30 cellular contexts compared by ENCODE assay signal in genomic region chr4:32662803-32663202, GRCh38.
"Had no signal": no experiment of that assay in that cellular context is flagged by ENCODE, and none has a peak within 500 bp of the region (broad histone marks: within the 10 kb centered on the region; RNA-seq: fewer than 3 reads in every experiment).

No MANE protein-coding gene starts in this region.

- H3K27me3 ChIP-seq: esophagus squamous epithelium, gastroesophageal sphincter, heart right ventricle had no signal

- FAIRE-seq: astrocyte, colon, endothelial cell of umbilical vein had no signal

- ATAC-seq: activated CD4-positive, CD25-positive, alpha-beta regulatory T cell treated with anti-CD3 and anti-CD28 coated beads, Interleukin-2, amount 50 U/mL, for 24 hours; activated CD8-positive, alpha-beta T cell treated with anti-CD3 and anti-CD28 coated beads for 36 hours; activated T-cell treated with anti-CD3 and anti-CD28 coated beads, Interleukin-2, amount 50 U/mL, for 4 hours; activated T-helper 17 cell treated with anti-CD3 and anti-CD28 coated beads, Interleukin-2, amount 50 U/mL, for 72 hours; gastroesophageal sphincter; heart right ventricle; T-helper 17 cell had no signal

- DNase-seq: activated B cell treated with CpG ODN at 0.5 μM for 24 hours; activated CD4-positive, alpha-beta T cell treated with anti-CD3 and anti-CD28 coated beads for 48 hours; activated CD4-positive, alpha-beta T cell treated with anti-CD3 and anti-CD28 coated beads, Interleukin-2, amount 50 U/mL, for 1 hour; activated CD4-positive, alpha-beta T cell treated with anti-CD3 and anti-CD28 coated beads, Interleukin-2, amount 50 U/mL, for 48 hours; activated CD8-positive, alpha-beta memory T cell treated with anti-CD3 and anti-CD28 coated beads for 24 hours; activated CD8-positive, alpha-beta T cell treated with anti-CD3 and anti-CD28 coated beads for 36 hours; activated effector memory CD4-positive, alpha-beta T cell treated with Interleukin-2 at 50 U/mL for 16 hours; activated gamma-delta T cell treated with Interleukin-2 at 50 U/mL for 16 hours; activated naive CD4-positive, alpha-beta T cell treated with anti-CD3 and anti-CD28 coated beads, Interleukin-2, amount 50 U/mL, for 16 hours; activated naive CD4-positive, alpha-beta T cell treated with Interleukin-2 at 50 U/mL for 16 hours; activated T-cell treated with anti-CD3 and anti-CD28 coated beads, Interleukin-2, amount 50 U/mL, for 4 hours; amniotic stem cell; anterior cingulate cortex; caudate nucleus; cortex of kidney; dermis blood vessel endothelial cell; effector CD4-positive, alpha-beta T cell; esophagus squamous epithelium; foreskin melanocyte; heart right ventricle; T-helper 17 cell; T1000; WERI-Rb-1 had no signal

- H3K27ac ChIP-seq: epithelial cell of prostate, esophagus squamous epithelium, gastroesophageal sphincter, heart right ventricle, WERI-Rb-1 had no signal

- H3K9me3 ChIP-seq: esophagus squamous epithelium, gastroesophageal sphincter had no signal

- H3K4me3 ChIP-seq: esophagus squamous epithelium, gastroesophageal sphincter, heart right ventricle had no signal

- H3K36me3 ChIP-seq: esophagus squamous epithelium, gastroesophageal sphincter, heart right ventricle, WERI-Rb-1 had no signal

- H3K4me1 ChIP-seq: esophagus squamous epithelium, gastroesophageal sphincter, heart right ventricle had no signal
